ENCODE assay signal across 1 cellular context in genomic region chr2:176187306-176188217, GRCh38.
TF ChIP-seq lines count a peak whose summit lies in the region.

No MANE protein-coding gene starts in this region.

TF ChIP-seq in HepG2, 621 proteins besides CTCF, POLR2A, EP300 and RAD21 (continued from another document and continues in another):
- TF ChIP-seq ZNF775 (CRISPR knock-in tag; IDR thresholded peaks at IDR 0.05; ENCODE audit: borderline replicate concordance) (no peak), ZNF570 (CRISPR knock-in tag; IDR thresholded peaks at IDR 0.05; ENCODE audit: borderline replicate concordance) (no peak), ZNF354B (CRISPR knock-in tag; IDR thresholded peaks at IDR 0.05) (no peak), DNMT1 (CRISPR knock-in tag; IDR thresholded peaks at IDR 0.05) (no peak), PHB2 (IDR thresholded peaks at IDR 0.05; ENCODE audit: partially characterized antibody) (no peak), ZXDC (CRISPR knock-in tag; IDR thresholded peaks at IDR 0.05) (no peak), FOXK2 (IDR thresholded peaks at IDR 0.05) (no peak), ZNF841 (CRISPR knock-in tag; IDR thresholded peaks at IDR 0.05; ENCODE audit: borderline replicate concordance) (no peak), REL (CRISPR knock-in tag; conservative IDR thresholded peaks at IDR 0.05) (no peak), SMARCC2 (IDR thresholded peaks at IDR 0.05) (no peak), RNF219 (CRISPR knock-in tag; IDR thresholded peaks at IDR 0.05) (no peak), ZFYVE20 (CRISPR knock-in tag; IDR thresholded peaks at IDR 0.05; ENCODE audit: borderline replicate concordance, low read depth) (no peak), ZBTB40 (IDR thresholded peaks at IDR 0.05) (0 out of 2 replicates have a peak, but pooled peaks have one; percentile 11), ZBTB40 (CRISPR knock-in tag; IDR thresholded peaks at IDR 0.05) (peak; percentile 91), SNAPC2 (CRISPR knock-in tag; IDR thresholded peaks at IDR 0.05) (0 out of 2 replicates have a peak, but pooled peaks have one; percentile 34), RFX5 (IDR thresholded peaks at IDR 0.05; ENCODE audit: low read depth, low read length) (no peak), TFDP1 (CRISPR knock-in tag; IDR thresholded peaks at IDR 0.05; ENCODE audit: borderline replicate concordance) (no peak), ARHGAP35 (CRISPR knock-in tag; IDR thresholded peaks at IDR 0.05; ENCODE audit: borderline replicate concordance) (no peak), XRCC5 (optimal IDR thresholded peaks at IDR 0.05; ENCODE audit: low read length) (peak; percentile 7), CREB3 (CRISPR knock-in tag; IDR thresholded peaks at IDR 0.05) (peak; percentile 72; the same call in 1 of the 2 replicates), ZNF607 (CRISPR knock-in tag; IDR thresholded peaks at IDR 0.05; ENCODE audit: borderline replicate concordance) (no peak; the same call in 1 of the 2 replicates), CHCHD3 (CRISPR knock-in tag; IDR thresholded peaks at IDR 0.05) (no peak), ZFP37 (CRISPR knock-in tag; IDR thresholded peaks at IDR 0.05; ENCODE audit: borderline replicate concordance) (no peak), CREM (IDR thresholded peaks at IDR 0.05) (peak; percentile 93), CREM (CRISPR knock-in tag; IDR thresholded peaks at IDR 0.05) (no peak), TERF1 (CRISPR knock-in tag; IDR thresholded peaks at IDR 0.05) (no peak; the same call in 1 of the 2 replicates), WIZ (CRISPR knock-in tag; IDR thresholded peaks at IDR 0.05) (no peak), IRF1 (CRISPR knock-in tag; IDR thresholded peaks at IDR 0.05; ENCODE audit: low read depth) (peak; percentile 38; the same call in 1 of the 2 replicates), ZNF281 (CRISPR knock-in tag; IDR thresholded peaks at IDR 0.05; ENCODE audit: borderline replicate concordance) (no peak; the same call in 1 of the 2 replicates), NCOR1 (IDR thresholded peaks at IDR 0.05; ENCODE audit: borderline replicate concordance, low read length) (peak; percentile 73; the same call in 1 of the 2 replicates), ZNF276 (CRISPR knock-in tag; IDR thresholded peaks at IDR 0.05; ENCODE audit: low read depth) (no peak)
